In the genomic region with DNA sequence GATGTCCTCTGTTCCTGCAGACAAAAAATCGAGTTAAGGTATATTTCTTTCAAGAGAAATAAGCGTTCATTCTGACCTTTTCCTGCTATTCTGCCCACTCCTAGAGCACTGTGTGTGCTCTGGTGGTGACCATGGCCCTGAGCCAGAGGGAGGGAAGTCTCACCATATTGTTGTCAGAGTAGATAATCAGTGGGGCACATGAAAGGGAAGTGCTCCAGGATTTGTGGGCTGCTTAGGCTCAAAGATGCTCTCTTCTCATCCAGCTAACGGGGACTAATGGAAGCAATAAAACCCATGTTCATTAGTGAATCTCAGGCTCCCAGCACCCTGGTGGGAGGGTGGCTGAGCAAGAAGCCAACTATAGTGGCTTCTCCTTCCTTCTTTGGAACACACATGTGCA, we compare ENCODE assay signal across 30 cellular contexts.
"Had no signal": no experiment of that assay in that cellular context is flagged by ENCODE, and none has a peak within 500 bp of the region (broad histone marks: within the 10 kb centered on the region; RNA-seq: fewer than 3 reads in every experiment).

No MANE protein-coding gene starts in this region.

- H3K4me3 Mint-ChIP-seq: activated B cell treated with CpG ODN at 0.5 μM for 24 hours; activated CD4-positive, alpha-beta memory T cell treated with anti-CD3 and anti-CD28 coated beads for 36 hours; activated naive CD4-positive, alpha-beta T cell treated with anti-CD3 and anti-CD28 coated beads for 36 hours; activated naive CD8-positive, alpha-beta T cell treated with anti-CD3 and anti-CD28 coated beads for 36 hours; activated T-cell treated with anti-CD3 and anti-CD28 coated beads, Interleukin-2, amount 50 U/mL, for 4 hours; activated T-helper 1 cell treated with anti-CD3 and anti-CD28 coated beads, Interleukin-12 subunit alpha, Interleukin-12 subunit beta, Interleukin-2, Interleukin-4 antibody, amounts not matched to agents 30 ng/mL and 10 ng/mL and 1 ng/mL, durations not matched to agents 14 hours and 24 hours and 36 hours; T-helper 1 cell treated with Interleukin-12 subunit alpha and Interleukin-12 subunit beta and Interleukin-4 antibody, amounts not matched to agents 30 μg/mL and 1 μg/mL, for 36 hours; T-helper 2 cell treated with Interferon-gamma antibody and Interleukin-4, amounts not matched to agents 5 μg/mL and 100 μg/mL, for 36 hours had no signal

- H3K27ac ChIP-seq: ascending aorta, breast epithelium had no signal

- H3K4me1 Mint-ChIP-seq: activated B cell treated with CpG ODN at 0.5 μM for 24 hours had no signal

- H3K4me1 ChIP-seq: ascending aorta, breast epithelium had no signal

- ATAC-seq: activated T-cell treated with anti-CD3 and anti-CD28 coated beads, Interleukin-2, amount 50 U/mL, for 4 hours; K562 had no signal

- H3K27me3 Mint-ChIP-seq: activated B cell treated with CpG ODN at 0.5 μM for 24 hours; activated CD4-positive, alpha-beta memory T cell treated with anti-CD3 and anti-CD28 coated beads for 36 hours; activated naive CD8-positive, alpha-beta T cell treated with anti-CD3 and anti-CD28 coated beads for 36 hours had no signal

- H3K36me3 Mint-ChIP-seq: activated CD4-positive, alpha-beta memory T cell treated with anti-CD3 and anti-CD28 coated beads for 36 hours; activated naive CD8-positive, alpha-beta T cell treated with anti-CD3 and anti-CD28 coated beads for 36 hours had no signal

- H3K36me3 ChIP-seq: ascending aorta, breast epithelium had no signal

- H3K4me3 ChIP-seq: ascending aorta, breast epithelium, K562 had no signal

- H3K27ac Mint-ChIP-seq: activated B cell treated with CpG ODN at 0.5 μM for 24 hours; activated CD4-positive, alpha-beta memory T cell treated with anti-CD3 and anti-CD28 coated beads for 36 hours; activated naive CD4-positive, alpha-beta T cell treated with anti-CD3 and anti-CD28 coated beads for 36 hours; activated naive CD8-positive, alpha-beta T cell treated with anti-CD3 and anti-CD28 coated beads for 36 hours; activated T-helper 1 cell treated with anti-CD3 and anti-CD28 coated beads, Interleukin-12 subunit alpha, Interleukin-12 subunit beta, Interleukin-2, Interleukin-4 antibody, amounts not matched to agents 30 ng/mL and 10 ng/mL and 1 ng/mL, durations not matched to agents 14 hours and 24 hours and 36 hours; T-helper 1 cell treated with Interleukin-12 subunit alpha and Interleukin-12 subunit beta and Interleukin-4 antibody, amounts not matched to agents 30 μg/mL and 1 μg/mL, for 36 hours; T-helper 2 cell treated with Interferon-gamma antibody and Interleukin-4, amounts not matched to agents 5 μg/mL and 100 μg/mL, for 36 hours had no signal

- H3K9me3 ChIP-seq: ascending aorta, breast epithelium had no signal

- H3K9me3 Mint-ChIP-seq: activated B cell treated with CpG ODN at 0.5 μM for 24 hours; activated CD4-positive, alpha-beta memory T cell treated with anti-CD3 and anti-CD28 coated beads for 36 hours; activated naive CD4-positive, alpha-beta T cell treated with anti-CD3 and anti-CD28 coated beads for 36 hours; activated naive CD8-positive, alpha-beta T cell treated with anti-CD3 and anti-CD28 coated beads for 36 hours; activated T-cell treated with anti-CD3 and anti-CD28 coated beads, Interleukin-2, amount 50 U/mL, for 4 hours; T-helper 1 cell treated with Interleukin-12 subunit alpha and Interleukin-12 subunit beta and Interleukin-4 antibody, amounts not matched to agents 30 μg/mL and 1 μg/mL, for 36 hours; T-helper 2 cell treated with Interferon-gamma antibody and Interleukin-4, amounts not matched to agents 5 μg/mL and 100 μg/mL, for 36 hours had no signal

- H3K27me3 ChIP-seq: ascending aorta, breast epithelium had no signal

- FAIRE-seq: K562, TTC549 had no signal

- DNase-seq: activated B cell treated with CpG ODN at 0.5 μM for 24 hours; activated CD4-positive, alpha-beta memory T cell treated with anti-CD3 and anti-CD28 coated beads for 36 hours; activated CD4-positive, alpha-beta T cell treated with anti-CD3 and anti-CD28 coated beads for 4 hours; activated CD4-positive, alpha-beta T cell treated with anti-CD3 and anti-CD28 coated beads, Interleukin-2, amount 50 U/mL, for 1 hour; activated CD4-positive, CD25-positive, alpha-beta regulatory T cell treated with anti-CD3 and anti-CD28 coated beads, Interleukin-2, amount 50 U/mL, for 72 hours; activated CD8-positive, alpha-beta memory T cell treated with anti-CD3 and anti-CD28 coated beads, Interleukin-2, amount 50 U/mL, for 4 hours; activated gamma-delta T cell treated with Interleukin-2 at 50 U/mL for 16 hours; activated naive CD4-positive, alpha-beta T cell treated with anti-CD3 and anti-CD28 coated beads for 36 hours; activated naive CD8-positive, alpha-beta T cell treated with anti-CD3 and anti-CD28 coated beads for 36 hours; activated T-cell treated with anti-CD3 and anti-CD28 coated beads for 4 hours; activated T-cell treated with anti-CD3 and anti-CD28 coated beads, Interleukin-2, amount 50 U/mL, for 4 hours; amniotic stem cell; NCI-H1092 treated with DMSO at 0.1 percent for 48 hours; NCI-H1417; NCI-H146; NCI-H187; NCI-H2029 treated with DMSO at 0.1 percent for 48 hours; NCI-H2107; NCI-H226; NCI-H446 treated with DMSO at 0.1 percent for 48 hours; NCI-H524; NCI-H69; Right ventricle myocardium superior had no signal
